In genomic region chr7:85928500-85928899, GRCh38 we compare ENCODE assay signal across 1 cellular context.
TF ChIP-seq lines count a peak whose summit lies in the region.

No MANE protein-coding gene starts in this region.

TF ChIP-seq in H1, 55 proteins besides CTCF, POLR2A, EP300 and RAD21:
- TF ChIP-seq HDAC6 (IDR thresholded peaks at IDR 0.05; ENCODE audit: low read depth, low read length): no peak
- TF ChIP-seq NANOG (IDR thresholded peaks at IDR 0.05; ENCODE audit: insufficient read depth, low read depth, low read length, poor library complexity, severe bottlenecking): no peak
- TF ChIP-seq RNF2 (IDR thresholded peaks at IDR 0.05; ENCODE audit: borderline replicate concordance, low read depth, low read length, missing control alignments, poor library complexity, severe bottlenecking): no peak
- no peak for TF ChIP-seq USF2 (IDR thresholded peaks at IDR 0.05; ENCODE audit: low read length)
- no peak for TF ChIP-seq CHD7 (IDR thresholded peaks at IDR 0.05; ENCODE audit: insufficient replicate concordance, low read length)
- TF ChIP-seq CHD2 (IDR thresholded peaks at IDR 0.05; ENCODE audit: low read length): no peak
- TF ChIP-seq CREB1 (IDR thresholded peaks at IDR 0.05): no peak
- no peak for TF ChIP-seq ZNF274 (IDR thresholded peaks at IDR 0.05; ENCODE audit: borderline replicate concordance, extremely low read depth, low read length)
- no peak for TF ChIP-seq CBX5 (IDR thresholded peaks at IDR 0.05; ENCODE audit: low read depth, low read length)
- TF ChIP-seq POU5F1 (IDR thresholded peaks at IDR 0.05; ENCODE audit: low read depth, low read length): peak; percentile 60; the same call in 1 of the 2 replicates
- TF ChIP-seq TCF12 (IDR thresholded peaks at IDR 0.05; ENCODE audit: low read depth, low read length): peak; percentile 76
- no peak for TF ChIP-seq RBBP5 (IDR thresholded peaks at IDR 0.05; ENCODE audit: borderline replicate concordance, low read depth, low read length)
- no peak for TF ChIP-seq CTBP2 (IDR thresholded peaks at IDR 0.05; ENCODE audit: borderline replicate concordance, insufficient read depth, insufficient read length, low read length)
- no peak for TF ChIP-seq NRF1 (IDR thresholded peaks at IDR 0.05; ENCODE audit: low read depth, low read length)
- TF ChIP-seq TEAD4 (IDR thresholded peaks at IDR 0.05; ENCODE audit: low read depth, low read length): peak; percentile 71; the same call in 1 of the 2 replicates
- no peak for TF ChIP-seq CEBPB (IDR thresholded peaks at IDR 0.05; ENCODE audit: low read depth, low read length)
- no peak for TF ChIP-seq SP1 (IDR thresholded peaks at IDR 0.05; ENCODE audit: low read depth, low read length)
- no peak for TF ChIP-seq ATF2 (IDR thresholded peaks at IDR 0.05; ENCODE audit: low read length)
- TF ChIP-seq YY1 (IDR thresholded peaks at IDR 0.05; ENCODE audit: low read depth, low read length): no peak
- TF ChIP-seq ASH2L (IDR thresholded peaks at IDR 0.05; ENCODE audit: low read length): no peak
TF ChIP-seq in H1: peak in this region for 3.
